In the genomic region with DNA sequence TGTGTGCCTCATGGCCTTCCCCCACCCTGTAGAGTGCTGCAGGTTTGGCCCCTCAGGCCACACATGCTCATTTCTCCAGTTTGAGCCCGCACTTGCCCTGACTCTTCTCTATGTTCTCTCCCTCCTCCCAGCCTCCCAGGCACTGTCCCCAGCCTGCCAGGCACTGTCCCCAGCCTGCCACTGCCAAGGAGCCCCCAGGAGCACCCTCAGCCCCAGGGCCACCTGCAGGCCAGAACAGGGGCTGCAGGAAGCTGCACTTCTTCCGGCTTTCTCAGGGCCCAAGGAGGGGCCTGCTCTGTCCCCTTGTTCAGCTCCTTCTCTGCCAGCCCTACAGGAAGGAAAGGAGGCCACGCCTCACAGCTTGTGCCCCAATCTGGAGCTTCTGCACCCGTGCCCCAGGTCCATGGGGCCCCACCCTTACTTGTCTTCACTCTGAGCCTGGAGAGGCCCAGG, we compare ENCODE assay signal across 9 cellular contexts. TPM values are rescaled to one million over a fixed set of nuclear protein-coding genes. Genes with fewer than 3 reads are reported as not detected.
DNase-seq lines count a peak whose midpoint lies in the region; TF ChIP-seq lines count a peak whose summit lies in the region.
"Had no signal": no experiment of that assay in that cellular context is flagged by ENCODE, and none has a peak within 500 bp of the region (broad histone marks: within the 10 kb centered on the region; RNA-seq: fewer than 3 reads in every experiment).

No MANE protein-coding gene starts in this region.

- no peak overlapping the region for H2BK120ac ChIP-seq in mesendoderm (ENCODE audit: low read depth, low read length)

- H3K4me2 ChIP-seq in mesendoderm (ENCODE audit: low read length): no peak overlapping the region

- no peaks in the 10 kb centered on the region for H3K79me1 ChIP-seq in mesendoderm (ENCODE audit: low read length)

- H3K27me3 ChIP-seq in mesendoderm (ENCODE audit: insufficient read depth, low read length, poor library complexity): no peaks in the 10 kb centered on the region

- no peak overlapping the region for H3K18ac ChIP-seq in mesendoderm (ENCODE audit: low read length)

- in situ Hi-C loops in astrocyte of the cerebellum (cut with HindIII; ENCODE audit: low sequenced_read_pairs): no loop called here

- H3K4ac ChIP-seq in mesendoderm (ENCODE audit: low read depth, low read length): no peak overlapping the region

- no peak overlapping the region for H3K23ac ChIP-seq in mesendoderm (ENCODE audit: low read length)

- no peaks in the 10 kb centered on the region for H3K79me2 ChIP-seq in mesendoderm (ENCODE audit: control insufficient read depth, insufficient read depth, low read length)

- H3K9ac ChIP-seq in mesendoderm (ENCODE audit: low read length): no peak overlapping the region

- H4K8ac ChIP-seq in mesendoderm (ENCODE audit: low read depth, low read length): no peak overlapping the region

- DNase-seq in CMK (ENCODE audit: low read depth) (peak; percentile 15), HFF-Myc (ENCODE audit: extremely low read depth, low read depth) (no peak), astrocyte of the cerebellum (ENCODE audit: low read depth) (no peak), mesendoderm (peak; percentile 80), COLO829 (ENCODE audit: low spot score) (no peak), middle frontal gyrus (ENCODE audit: extremely low spot score, low spot score) (no peak), C1 segment of cervical spinal cord (lab: John Stamatoyannopoulos, UW) (no peak)
- no peak for DNase-seq in activated T-cell treated with anti-CD3 and anti-CD28 coated beads, Interleukin-2, amount 50 U/mL, for 1 hour
- DNase-seq: NCI-H2029 treated with DMSO at 0.1 percent for 48 hours had no signal

- H2BK5ac ChIP-seq in mesendoderm (ENCODE audit: low read length): no peak overlapping the region

- H3K27ac ChIP-seq in mesendoderm (ENCODE audit: low read depth, low read length): no peak overlapping the region

- H4K5ac ChIP-seq in mesendoderm (ENCODE audit: low read length): no peak overlapping the region

- peak; percentile 57 for TF ChIP-seq CTCF in HFF-Myc (IDR thresholded peaks at IDR 0.05; ENCODE audit: low read depth, low read length, missing control alignments)
- peak; percentile 58 for TF ChIP-seq CTCF in astrocyte of the cerebellum (IDR thresholded peaks at IDR 0.05; ENCODE audit: low read depth, low read length, missing control alignments)

- no peaks in the 10 kb centered on the region for H3K4me1 ChIP-seq in mesendoderm (ENCODE audit: control insufficient read depth, low read depth, low read length)

- no peak overlapping the region for H2AK5ac ChIP-seq in mesendoderm (ENCODE audit: low read length)

- no CpG with 5 or more reads among the region's 4 CpGs for WGBS in mesendoderm (ENCODE audit: extremely low coverage, insufficient coverage, low lambda C conversion rate)

- H3K36me3 ChIP-seq in mesendoderm (ENCODE audit: control insufficient read depth, insufficient read depth, low read length): no peaks in the 10 kb centered on the region

- H3K4me3 ChIP-seq in HFF-Myc (replicated peaks; ENCODE audit: low read depth, low read length) (no peak overlapping the region), astrocyte of the cerebellum (ENCODE audit: low read depth, low read length) (no peak overlapping the region), mesendoderm (ENCODE audit: low read length) (no peak overlapping the region)

- H2BK15ac ChIP-seq in mesendoderm (replicated peaks; ENCODE audit: low read depth): no peak overlapping the region

- peak overlapping the region; percentile 17 for H3K56ac ChIP-seq in mesendoderm (ENCODE audit: low read length)

RNA-seq across cellular contexts. Expression of a gene that starts 31.6 kb away (rescaled TPM):
- 0.15 TPM for polyA plus RNA-seq in mesendoderm (2013, experiment 1 of 2)
- 0.13 TPM for polyA plus RNA-seq in mesendoderm (2013, experiment 2 of 2)

Comparison
In these comparisons a context has a peak if more than half of its experiments do, and no peak if none do; other contexts are left out.
1. DNase-seq: peak in CMK (single experiment) and mesendoderm (single experiment); none in HFF-Myc (single experiment), astrocyte of the cerebellum (single experiment), COLO829 (single experiment), middle frontal gyrus (single experiment), C1 segment of cervical spinal cord (0 of 14) and activated T-cell treated with anti-CD3 and anti-CD28 coated beads, Interleukin-2, amount 50 U/mL, for 1 hour (single experiment).